ENCODE assay signal across 8 cellular contexts in genomic region chr15:64897345-64897985, GRCh38. TPM values are rescaled to one million over a fixed set of nuclear protein-coding genes. Genes with fewer than 3 reads are reported as not detected.
A peak's percentile ranks its signal among the peaks of the same experiment; 100 is the strongest.
DNase-seq lines count a peak whose midpoint lies in the region; ATAC-seq and TF ChIP-seq lines count a peak whose summit lies in the region.

No MANE protein-coding gene starts in this region.

- ATAC-seq in lung (ENCODE audit: insufficient read depth, low FRiP score) = peak; percentile 27

- H3K4me3 ChIP-seq in mammary epithelial cell (replicated peaks in 1 of 3; ENCODE audit: insufficient read depth in 1 of 3, low read depth in 2 of 3, low read length in 3 of 3) (no peak overlapping the region), lung (no peak overlapping the region), urinary bladder (ENCODE audit: low read depth, low read length) (no peak overlapping the region)

- peaks cover 9% of the 10 kb centered on the region for H3K36me3 Mint-ChIP-seq in activated naive CD4-positive, alpha-beta T cell treated with anti-CD3 and anti-CD28 coated beads for 36 hours (ENCODE audit: low read depth)

- H3K4me1 ChIP-seq in mammary epithelial cell (ENCODE audit: insufficient read depth, low read length) (peaks cover 31% of the 10 kb centered on the region), lung (ENCODE audit: control insufficient read depth in 2 of 2, insufficient read depth in 2 of 2, low read length in 2 of 2) (peaks cover 15 to 23% of the 10 kb centered on the region in 2 donors), urinary bladder (ENCODE audit: insufficient read depth) (peaks cover 2% of the 10 kb centered on the region)

- no peak overlapping the region for H3K9ac ChIP-seq in mammary epithelial cell (ENCODE audit: insufficient read depth, low read length)

- peaks cover 54% of the 10 kb centered on the region for H3K4me1 Mint-ChIP-seq in activated naive CD4-positive, alpha-beta T cell treated with anti-CD3 and anti-CD28 coated beads for 36 hours (ENCODE audit: low read depth)

- H3K79me2 ChIP-seq in mammary epithelial cell (ENCODE audit: insufficient read depth, low read length) = no peaks in the 10 kb centered on the region

- in situ Hi-C loops in mammary epithelial cell (cut with MboI; ENCODE audit: low sequenced_read_pairs in 2 of 2) = no loop called here

- H3K27me3 Mint-ChIP-seq in activated naive CD4-positive, alpha-beta T cell treated with anti-CD3 and anti-CD28 coated beads for 36 hours (ENCODE audit: low read depth) = no peaks in the 10 kb centered on the region

- DNase-seq in activated naive CD4-positive, alpha-beta T cell treated with anti-CD3 and anti-CD28 coated beads for 36 hours = no peak
- no peak for DNase-seq in activated naive CD4-positive, alpha-beta T cell (lab: John Stamatoyannopoulos, UW)
- DNase-seq in mammary epithelial cell = peak; percentile 45
- peak; percentile 65 for DNase-seq in lung (ENCODE audit: low spot score)
- no peak for DNase-seq in SHP77 (lab: John Stamatoyannopoulos, UW)
- no peak for DNase-seq in RPMI8226
- DNase-seq in NK-92 (lab: John Stamatoyannopoulos, UW; ENCODE audit: unreplicated experiment) = no peak

- no peaks in the 10 kb centered on the region for H3K36me3 ChIP-seq in mammary epithelial cell (ENCODE audit: insufficient read depth, low read length)
- no peaks in the 10 kb centered on the region for H3K36me3 ChIP-seq in lung (ENCODE audit: control insufficient read depth in 2 of 2, insufficient read depth in 2 of 2, low read length in 2 of 2)
- no peaks in the 10 kb centered on the region for H3K36me3 ChIP-seq in urinary bladder (ENCODE audit: insufficient read depth)

- H3K4me3 Mint-ChIP-seq in activated naive CD4-positive, alpha-beta T cell treated with anti-CD3 and anti-CD28 coated beads for 36 hours = no peak overlapping the region

- H3K9me3 ChIP-seq in mammary epithelial cell (replicated peaks; ENCODE audit: insufficient read depth, low read length) = no peaks in the 10 kb centered on the region
- H3K9me3 ChIP-seq in lung (ENCODE audit: control insufficient read depth in 2 of 2, insufficient read depth in 1 of 2, low read length in 1 of 2) = peaks cover 0 to 3% of the 10 kb centered on the region in 2 donors

- WGBS in mammary epithelial cell (ENCODE audit: low coverage, missing lambda C conversion rate) = 83% methylated on average over 4 of the region's 6 CpGs
- 27 to 33% methylated on average over 6 of the region's 6 CpGs for WGBS in lung, 2 donors
- 47% methylated on average over 6 of the region's 6 CpGs for WGBS in urinary bladder

- peak overlapping the region; percentile 43 for H3K27ac Mint-ChIP-seq in activated naive CD4-positive, alpha-beta T cell treated with anti-CD3 and anti-CD28 coated beads for 36 hours

- peaks cover 8% of the 10 kb centered on the region for H3K9me3 Mint-ChIP-seq in activated naive CD4-positive, alpha-beta T cell treated with anti-CD3 and anti-CD28 coated beads for 36 hours

- no peaks in the 10 kb centered on the region for H4K20me1 ChIP-seq in mammary epithelial cell (ENCODE audit: insufficient read depth, low read length)

- BruUV-seq in mammary epithelial cell (replicated peaks; lab: Mats Ljungman, UMichigan) = no TSS peak

- CTCF ChIA-PET in activated naive CD4-positive, alpha-beta T cell treated with anti-CD3 and anti-CD28 coated beads for 36 hours (lab: Charles Lee) = interaction anchor here (1.0 kb wide), 1 partner anchor 16 kb away, joined by 5 read pairs; no protein-coding TSS in a partner anchor
- CTCF ChIA-PET in mammary epithelial cell (lab: Charles Lee; ENCODE audit: low non-redundant PET) = interaction anchor here (0.7 kb wide), 1 partner anchor 32 kb away, joined by 6 read pairs; no protein-coding TSS in a partner anchor

- H2AFZ ChIP-seq in mammary epithelial cell (ENCODE audit: low read depth, low read length) = peak overlapping the region; percentile 75

- H3K27ac ChIP-seq in mammary epithelial cell (ENCODE audit: insufficient read depth, low read depth, low read length) (no peak overlapping the region), lung (ENCODE audit: low read depth in 1 of 2, low read length in 1 of 2) (peak overlapping the region; percentile 77 to 83), urinary bladder (ENCODE audit: low read depth) (peak overlapping the region; percentile 62)

- peak overlapping the region; percentile 15 for H3K4me2 ChIP-seq in mammary epithelial cell (ENCODE audit: insufficient read depth, low read depth, low read length)

- TF ChIP-seq CTCF in mammary epithelial cell (conservative IDR thresholded peaks at IDR 0.05 in 1 of 2, IDR thresholded peaks at IDR 0.05 in 1 of 2; ENCODE audit: extremely low read depth in 1 of 2, insufficient read depth in 1 of 2, low read depth in 1 of 2, low read length in 2 of 2) = no peak
- no peak for TF ChIP-seq CTCF in lung (IDR thresholded peaks at IDR 0.05; ENCODE audit: control extremely low read depth, extremely low read depth)

- dilution Hi-C loops in mammary epithelial cell (cut with HindIII; ENCODE audit: low sequenced_read_pairs) = no loop called here

- no peaks in the 10 kb centered on the region for H3K27me3 ChIP-seq in mammary epithelial cell (ENCODE audit: insufficient read depth, low read length)
- no peaks in the 10 kb centered on the region for H3K27me3 ChIP-seq in lung (ENCODE audit: control insufficient read depth, insufficient read depth)

- intact Hi-C loops in activated naive CD4-positive, alpha-beta T cell treated with anti-CD3 and anti-CD28 coated beads for 36 hours (cut with micrococcal nuclease) = loop anchor here (10.0 kb wide), 1 partner anchor 897 kb away; the partner anchor contains the start of gene DENND4A
- intact Hi-C loops in mammary epithelial cell (cut with micrococcal nuclease) = no loop called here

RNA-seq across cellular contexts. Expression of gene ANKDD1A, which starts 14.2 kb away (rescaled TPM):
- 1 to 10 TPM; 2.3 to 3.1 TPM for total RNA-seq in activated naive CD4-positive, alpha-beta T cell treated with anti-CD3 and anti-CD28 coated beads for 36 hours
- 1 to 10 TPM in 1 of 2 donors, under 1 TPM in 1; 0.83 to 1.6 TPM for total RNA-seq in mammary epithelial cell
- 2.3 TPM for polyA plus RNA-seq in mammary epithelial cell
- not detected for polyA minus RNA-seq in mammary epithelial cell
- total RNA-seq in lung = 1 to 10 TPM; 5.0 to 6.8 TPM
- 1 to 10 TPM; 2.3 to 3.4 TPM for polyA plus RNA-seq in lung
- total RNA-seq in urinary bladder = 12.4 TPM
- polyA plus RNA-seq in urinary bladder = 7.5 TPM

RNA-seq across cellular contexts. Expression of gene PLEKHO2, which starts 55.8 kb away (rescaled TPM):
- total RNA-seq in activated naive CD4-positive, alpha-beta T cell treated with anti-CD3 and anti-CD28 coated beads for 36 hours = 10 to 100 TPM; 12.5 to 12.7 TPM
- total RNA-seq in mammary epithelial cell (1 to 10 TPM; 6.0 to 7.5 TPM), lung (10 to 100 TPM; 25.6 to 84.1 TPM), urinary bladder (25.6 TPM)
- polyA plus RNA-seq in mammary epithelial cell (11.3 TPM), lung (10 to 100 TPM; 36.9 to 75.3 TPM), urinary bladder (40.2 TPM)
- 8.8 TPM for polyA minus RNA-seq in mammary epithelial cell

Comparison
In these comparisons a context has a peak if more than half of its experiments do, and no peak if none do; other contexts are left out.
1. DNase-seq: peak in mammary epithelial cell (single experiment) and lung (single experiment); none in activated naive CD4-positive, alpha-beta T cell treated with anti-CD3 and anti-CD28 coated beads for 36 hours (single experiment), activated naive CD4-positive, alpha-beta T cell (0 of 4), SHP77 (0 of 2), RPMI8226 (single experiment) and NK-92 (single experiment).